In genomic region chr11:115930886-115931537, GRCh38 we compare ENCODE assay signal across 9 cellular contexts.
DNase-seq lines count a peak whose midpoint lies in the region; ATAC-seq and TF ChIP-seq lines count a peak whose summit lies in the region.
"Had no signal": no experiment of that assay in that cellular context is flagged by ENCODE, and none has a peak within 500 bp of the region (broad histone marks: within the 10 kb centered on the region; RNA-seq: fewer than 3 reads in every experiment).

No MANE protein-coding gene starts in this region.

- no peaks in the 10 kb centered on the region for H3K36me3 Mint-ChIP-seq in glutamatergic neuron (ENCODE audit: unreplicated experiment)

- peaks cover 7% of the 10 kb centered on the region for H3K9me3 Mint-ChIP-seq in glutamatergic neuron (ENCODE audit: unreplicated experiment)
- H3K9me3 Mint-ChIP-seq: nephron had no signal

- peak; percentile 79 to 82 for DNase-seq in NOMO-1 (lab: John Stamatoyannopoulos, UW; ENCODE audit: unreplicated experiment in 2 of 2)
- DNase-seq in myocyte (ENCODE audit: low read depth), result peak; percentile 56
- DNase-seq in glutamatergic neuron, result no peak
- DNase-seq in posterior cingulate gyrus, result no peak
- no peak for DNase-seq in NCI-H345 treated with DMSO at 0.1 percent for 48 hours (lab: John Stamatoyannopoulos, UW; ENCODE audit: unreplicated experiment)
- DNase-seq in NCI-H446 treated with DMSO at 0.1 percent for 48 hours (lab: John Stamatoyannopoulos, UW), result no peak

- peaks cover 38% of the 10 kb centered on the region for H3K4me1 Mint-ChIP-seq in glutamatergic neuron (ENCODE audit: low read depth, unreplicated experiment)

- no peak for TF ChIP-seq CTCF in glutamatergic neuron (IDR thresholded peaks at IDR 0.05; ENCODE audit: partially characterized antibody, unreplicated experiment)

- H3K27ac Mint-ChIP-seq in glutamatergic neuron (ENCODE audit: unreplicated experiment), result no peak overlapping the region
- H3K27ac Mint-ChIP-seq: nephron had no signal

- H3K27me3 Mint-ChIP-seq in glutamatergic neuron (ENCODE audit: unreplicated experiment), result peaks cover 4% of the 10 kb centered on the region

- intact Hi-C loops in posterior cingulate gyrus (cut with DNase I), result no loop called here

- no peak overlapping the region for H3K4me3 Mint-ChIP-seq in glutamatergic neuron (ENCODE audit: unreplicated experiment)
- H3K4me3 Mint-ChIP-seq: nephron had no signal

- ATAC-seq in GM18868 (IDR thresholded peaks at IDR 0.05; ENCODE audit: unreplicated experiment) (peak; percentile 27), HG02763 (IDR thresholded peaks at IDR 0.05; ENCODE audit: unreplicated experiment) (peak; percentile 49)

Comparison
In these comparisons a context has a peak if more than half of its experiments do, and no peak if none do; other contexts are left out.
1. DNase-seq: peak in NOMO-1 (2 of 2) and myocyte (single experiment); none in glutamatergic neuron (single experiment), posterior cingulate gyrus (0 of 10), NCI-H345 treated with DMSO at 0.1 percent for 48 hours (single experiment) and NCI-H446 treated with DMSO at 0.1 percent for 48 hours (single experiment).